ENCODE assay signal across 14 cellular contexts in genomic region chr6:151400473-151400872, GRCh38. TPM values are rescaled to one million over a fixed set of nuclear protein-coding genes. Genes with fewer than 3 reads are reported as not detected.
DNase-seq lines count a peak whose midpoint lies in the region; ATAC-seq and TF ChIP-seq lines count a peak whose summit lies in the region.
"Had no signal": no experiment of that assay in that cellular context is flagged by ENCODE, and none has a peak within 500 bp of the region (broad histone marks: within the 10 kb centered on the region; RNA-seq: fewer than 3 reads in every experiment).

No MANE protein-coding gene starts in this region.

- no peak overlapping the region for H2AFZ ChIP-seq in OCI-LY7 (ENCODE audit: low read length)

- H3K4me3 ChIP-seq in MG63, result no peak overlapping the region
- no peak overlapping the region for H3K4me3 ChIP-seq in endodermal cell (ENCODE audit: low read length)
- H3K4me3 ChIP-seq in OCI-LY7 (ENCODE audit: low read depth, low read length, poor library complexity, severe bottlenecking), result no peak overlapping the region
- H3K4me3 ChIP-seq: transverse colon had no signal

- H3K9me2 ChIP-seq in OCI-LY7 (ENCODE audit: insufficient read depth, low read length), result no peaks in the 10 kb centered on the region

- no peaks in the 10 kb centered on the region for H3K9me3 Mint-ChIP-seq in activated CD8-positive, alpha-beta memory T cell treated with anti-CD3 and anti-CD28 coated beads, Interleukin-2, amount 10 ng/mL, durations not matched to agents 7 days and 5 days (ENCODE audit: low read depth)
- H3K9me3 Mint-ChIP-seq in chondrocyte (ENCODE audit: low read depth) (no peaks in the 10 kb centered on the region), progenitor cell of endocrine pancreas (ENCODE audit: low read depth) (no peaks in the 10 kb centered on the region), endodermal cell (peaks cover 3% of the 10 kb centered on the region)
- H3K9me3 Mint-ChIP-seq: activated T-helper 2 cell treated with anti-CD3 and anti-CD28 coated beads, Interferon-gamma antibody, Interleukin-2, Interleukin-4, amounts not matched to agents 10 μg/mL and 5 μg/mL and 100 μg/mL, durations not matched to agents 14 hours and 24 hours and 36 hours; neural crest cell had no signal

- H3K27ac Mint-ChIP-seq in activated CD8-positive, alpha-beta memory T cell treated with anti-CD3 and anti-CD28 coated beads, Interleukin-2, amount 10 ng/mL, durations not matched to agents 7 days and 5 days, result peak overlapping the region; percentile 32
- H3K27ac Mint-ChIP-seq in chondrocyte (ENCODE audit: unreplicated experiment), result peak overlapping the region; percentile 32
- peak overlapping the region; percentile 22 for H3K27ac Mint-ChIP-seq in progenitor cell of endocrine pancreas
- H3K27ac Mint-ChIP-seq in endodermal cell, result no peak overlapping the region
- H3K27ac Mint-ChIP-seq: activated T-helper 2 cell treated with anti-CD3 and anti-CD28 coated beads, Interferon-gamma antibody, Interleukin-2, Interleukin-4, amounts not matched to agents 10 μg/mL and 5 μg/mL and 100 μg/mL, durations not matched to agents 14 hours and 24 hours and 36 hours had no signal

- H3K9me3 ChIP-seq in MG63 (no peaks in the 10 kb centered on the region), endodermal cell (ENCODE audit: control insufficient read depth, low read length) (no peaks in the 10 kb centered on the region), OCI-LY7 (ENCODE audit: low read length) (no peaks in the 10 kb centered on the region)
- H3K9me3 ChIP-seq: transverse colon had no signal

- WGBS in endodermal cell (ENCODE audit: insufficient coverage in 1 of 2, insufficient read length in 1 of 2), 2 experiments, result 95 to 98% methylated on average over 4 to 6 of the region's 6 CpGs

- peaks cover 12% of the 10 kb centered on the region for H3K4me1 ChIP-seq in endodermal cell (ENCODE audit: control insufficient read depth, insufficient read depth, low read length)
- H3K4me1 ChIP-seq in OCI-LY7 (ENCODE audit: insufficient read depth, low read length, poor library complexity, severe bottlenecking), result peaks cover 12% of the 10 kb centered on the region

- POLR2A ChIA-PET in OCI-LY7 (lab: Charles Lee), result no interaction called here

- DNase-seq in activated CD8-positive, alpha-beta memory T cell treated with anti-CD3 and anti-CD28 coated beads, Interleukin-2, amount 10 ng/mL, durations not matched to agents 7 days and 5 days, result no peak
- no peak for DNase-seq in activated CD8-positive, alpha-beta memory T cell treated with anti-CD3 and anti-CD28 coated beads, Interleukin-2, amount 50 U/mL, for 4 hours
- DNase-seq in MG63 (peak; percentile 28), chondrocyte (ENCODE audit: low spot score) (no peak), progenitor cell of endocrine pancreas (ENCODE audit: low spot score, unreplicated experiment) (no peak), HUDEP-2 (lab: John Stamatoyannopoulos, UW; ENCODE audit: unreplicated experiment in 76 of 76) (no peak), endodermal cell (no peak), OCI-LY7 (ENCODE audit: low spot score) (no peak)
- DNase-seq: NCI-H1048, transverse colon had no signal

- peaks cover 48% of the 10 kb centered on the region for H3K36me3 Mint-ChIP-seq in activated CD8-positive, alpha-beta memory T cell treated with anti-CD3 and anti-CD28 coated beads, Interleukin-2, amount 10 ng/mL, durations not matched to agents 7 days and 5 days
- H3K36me3 Mint-ChIP-seq in chondrocyte (ENCODE audit: low read depth) (peaks cover 14% of the 10 kb centered on the region), progenitor cell of endocrine pancreas (ENCODE audit: insufficient read depth) (peaks cover 21% of the 10 kb centered on the region), endodermal cell (ENCODE audit: low read depth) (peaks cover 54% of the 10 kb centered on the region)

- no TSS peak for BruUV-seq in OCI-LY7 (replicated peaks; lab: Mats Ljungman, UMichigan)

- peaks cover 49% of the 10 kb centered on the region for H4K20me1 ChIP-seq in OCI-LY7 (ENCODE audit: insufficient read depth, low read length)

- H3K27me3 ChIP-seq in MG63 (no peaks in the 10 kb centered on the region), endodermal cell (ENCODE audit: control insufficient read depth, insufficient read depth, low read length, poor library complexity, severe bottlenecking) (no peaks in the 10 kb centered on the region)
- H3K27me3 ChIP-seq: transverse colon had no signal

- ATAC-seq in activated CD8-positive, alpha-beta memory T cell treated with anti-CD3 and anti-CD28 coated beads, Interleukin-2, amount 10 ng/mL, durations not matched to agents 7 days and 5 days, result no peak

- intact Hi-C loops in OCI-LY7 (cut with micrococcal nuclease; ENCODE audit: unreplicated experiment), result no loop called here

- CTCF ChIA-PET in activated CD8-positive, alpha-beta memory T cell treated with anti-CD3 and anti-CD28 coated beads, Interleukin-2, amount 10 ng/mL, durations not matched to agents 7 days and 5 days (lab: Charles Lee), result no interaction called here
- CTCF ChIA-PET in OCI-LY7 (lab: Charles Lee; ENCODE audit: unreplicated experiment), result no interaction called here

- H3K4me3 Mint-ChIP-seq in activated CD8-positive, alpha-beta memory T cell treated with anti-CD3 and anti-CD28 coated beads, Interleukin-2, amount 10 ng/mL, durations not matched to agents 7 days and 5 days, result no peak overlapping the region
- H3K4me3 Mint-ChIP-seq in chondrocyte (ENCODE audit: unreplicated experiment), result no peak overlapping the region
- no peak overlapping the region for H3K4me3 Mint-ChIP-seq in progenitor cell of endocrine pancreas (ENCODE audit: low read depth)
- H3K4me3 Mint-ChIP-seq in endodermal cell, result no peak overlapping the region
- H3K4me3 Mint-ChIP-seq: neural crest cell had no signal

- no peak overlapping the region for H3K9ac ChIP-seq in endodermal cell (ENCODE audit: extremely low read depth, low read length, poor library complexity, severe bottlenecking)

- H3K27ac ChIP-seq in endodermal cell (ENCODE audit: low read depth, low read length) (no peak overlapping the region), OCI-LY7 (ENCODE audit: low read depth, low read length, poor library complexity, severe bottlenecking) (no peak overlapping the region)
- H3K27ac ChIP-seq: HL-60, transverse colon, VCaP had no signal

- H3K36me3 ChIP-seq in MG63 (peaks cover 76% of the 10 kb centered on the region), endodermal cell (ENCODE audit: control insufficient read depth, insufficient read depth, low read length) (peaks cover 61% of the 10 kb centered on the region), OCI-LY7 (ENCODE audit: insufficient read depth, low read length) (peaks cover 93% of the 10 kb centered on the region)
- H3K36me3 ChIP-seq: transverse colon had no signal

- TF ChIP-seq CTCF in chondrocyte (IDR thresholded peaks at IDR 0.05) (no peak), progenitor cell of endocrine pancreas (IDR thresholded peaks at IDR 0.05; ENCODE audit: unreplicated experiment) (no peak), endodermal cell (conservative IDR thresholded peaks at IDR 0.05) (no peak), OCI-LY7 (conservative IDR thresholded peaks at IDR 0.05; ENCODE audit: low read length) (no peak)

- peaks cover 47% of the 10 kb centered on the region for H3K4me1 Mint-ChIP-seq in activated CD8-positive, alpha-beta memory T cell treated with anti-CD3 and anti-CD28 coated beads, Interleukin-2, amount 10 ng/mL, durations not matched to agents 7 days and 5 days
- H3K4me1 Mint-ChIP-seq in chondrocyte (ENCODE audit: low read depth), result peaks cover 57% of the 10 kb centered on the region
- peaks cover 17% of the 10 kb centered on the region for H3K4me1 Mint-ChIP-seq in progenitor cell of endocrine pancreas (ENCODE audit: low read depth)
- H3K4me1 Mint-ChIP-seq in endodermal cell, result peaks cover 45% of the 10 kb centered on the region

- H3K4me2 ChIP-seq in OCI-LY7 (ENCODE audit: low read length), result no peak overlapping the region

- peaks cover 89% of the 10 kb centered on the region for H3K79me2 ChIP-seq in OCI-LY7 (ENCODE audit: insufficient read depth, low read depth, low read length)

- H3K27me3 Mint-ChIP-seq in activated CD8-positive, alpha-beta memory T cell treated with anti-CD3 and anti-CD28 coated beads, Interleukin-2, amount 10 ng/mL, durations not matched to agents 7 days and 5 days, result no peaks in the 10 kb centered on the region
- H3K27me3 Mint-ChIP-seq in chondrocyte (ENCODE audit: low read depth), result no peaks in the 10 kb centered on the region
- no peaks in the 10 kb centered on the region for H3K27me3 Mint-ChIP-seq in progenitor cell of endocrine pancreas
- H3K27me3 Mint-ChIP-seq in endodermal cell (ENCODE audit: insufficient read depth), result no peaks in the 10 kb centered on the region

RNA-seq across cellular contexts. Expression of gene ZBTB2, which starts 9.1 kb away (rescaled TPM):
- 10 to 100 TPM; 25.9 to 33.1 TPM for total RNA-seq in activated CD8-positive, alpha-beta memory T cell treated with anti-CD3 and anti-CD28 coated beads, Interleukin-2, amount 10 ng/mL, durations not matched to agents 7 days and 5 days
- total RNA-seq in MG63 (2014; rRNA removed; shearing (Covaris generic); ENCODE audit: low replicate concordance), result 23.3 and 34.0 TPM in 2 replicates
- total RNA-seq in chondrocyte, result 9.4 to 11.8 TPM (median 10.1 TPM) in 3 replicates
- total RNA-seq in progenitor cell of endocrine pancreas, result 14.4 and 15.2 TPM in 2 replicates
- 10 to 100 TPM; 11.4 to 15.2 TPM for total RNA-seq in endodermal cell
- 11.3 TPM for polyA plus RNA-seq in endodermal cell (2013, experiment 1 of 2)
- polyA plus RNA-seq in endodermal cell (2013, experiment 2 of 2), result 11.1 TPM
- total RNA-seq in OCI-LY7 (2014; rRNA removed; shearing (Covaris generic)), result 16.4 and 17.0 TPM in 2 replicates
- 17.0 and 18.4 TPM in 2 replicates for total RNA-seq in OCI-LY7 (2022)

RNA-seq across cellular contexts. Expression of gene RMND1, which starts 51.5 kb away (rescaled TPM):
- total RNA-seq in activated CD8-positive, alpha-beta memory T cell treated with anti-CD3 and anti-CD28 coated beads, Interleukin-2, amount 10 ng/mL, durations not matched to agents 7 days and 5 days, result 10 to 100 TPM; 19.9 to 21.8 TPM
- 19.2 and 23.5 TPM in 2 replicates for total RNA-seq in MG63 (2014; rRNA removed; shearing (Covaris generic); ENCODE audit: low replicate concordance)
- total RNA-seq in chondrocyte (19.3 to 42.8 TPM (median 42.5 TPM) in 3 replicates), progenitor cell of endocrine pancreas (38.5 and 40.2 TPM in 2 replicates), endodermal cell (10 to 100 TPM; 40.8 to 45.4 TPM), OCI-LY7 (2022) (22.0 and 22.3 TPM in 2 replicates)
- polyA plus RNA-seq in endodermal cell (2013, experiment 1 of 2), result 31.9 TPM
- 32.7 TPM for polyA plus RNA-seq in endodermal cell (2013, experiment 2 of 2)
- 10.2 and 21.2 TPM in 2 replicates for total RNA-seq in OCI-LY7 (2014; rRNA removed; shearing (Covaris generic))
